ENCODE assay signal across 8 cellular contexts in genomic region chr15:88623061-88623460, GRCh38. TPM values are rescaled to one million over a fixed set of nuclear protein-coding genes. Genes with fewer than 3 reads are reported as not detected.
DNase-seq lines count a peak whose midpoint lies in the region; ATAC-seq lines count a peak whose summit lies in the region.

No MANE protein-coding gene starts in this region.

- DNase-seq in CD1c-positive myeloid dendritic cell (ENCODE audit: extremely low spot score): peak; percentile 59
- DNase-seq in KBM-7: peak; percentile 66
- DNase-seq in activated T-cell treated with anti-CD3 and anti-CD28 coated beads, Interleukin-2, amount 50 U/mL, for 72 hours: peak; percentile 78 to 85
- DNase-seq in stimulated activated CD8-positive, alpha-beta memory T cell treated with anti-CD3 and anti-CD28 coated beads, Interleukin-15, amount 100 ng/mL, for 48 hours (ENCODE audit: low read depth in 2 of 2): peak; percentile 64 to 67
- DNase-seq in KG1 (lab: John Stamatoyannopoulos, UW): no peak
- DNase-seq in NCI-H2171 treated with DMSO at 0.1 percent for 48 hours (lab: John Stamatoyannopoulos, UW): no peak
- DNase-seq in NCI-H1694 (lab: John Stamatoyannopoulos, UW): no peak

- H3K27me3 ChIP-seq in iPS-18a (ENCODE audit: control insufficient read depth, insufficient read depth, low read length): no peaks in the 10 kb centered on the region

- H3K27me3 Mint-ChIP-seq in activated T-cell treated with anti-CD3 and anti-CD28 coated beads, Interleukin-2, amount 50 U/mL, for 72 hours (ENCODE audit: low read depth): peaks cover 9% of the 10 kb centered on the region

- in situ Hi-C loops in KBM-7 (cut with MboI; ENCODE audit: low pct_unique_long_range_greater_than_20kb, low sequenced_read_pairs): loop anchor here (10.0 kb wide), 1 partner anchor 158 kb away; the partner anchor contains the start of genes MRPL46 and MRPS11

- no peak overlapping the region for H3K27ac ChIP-seq in iPS-18a (ENCODE audit: low read length)

- H3K36me3 ChIP-seq in iPS-18a (ENCODE audit: control insufficient read depth, low read depth, low read length): peaks cover 29% of the 10 kb centered on the region

- no peak overlapping the region for H3K9ac ChIP-seq in iPS-18a (ENCODE audit: low read length)

- H3K4me1 Mint-ChIP-seq in activated T-cell treated with anti-CD3 and anti-CD28 coated beads, Interleukin-2, amount 50 U/mL, for 72 hours (ENCODE audit: low read depth): peaks cover 74% of the 10 kb centered on the region

- H3K4me1 ChIP-seq in iPS-18a (ENCODE audit: control insufficient read depth, low read depth, low read length): peaks cover 26% of the 10 kb centered on the region

- peak overlapping the region; percentile 90 for H3K4me3 ChIP-seq in iPS-18a (ENCODE audit: low read length)

- no peaks in the 10 kb centered on the region for H3K9me3 Mint-ChIP-seq in activated T-cell treated with anti-CD3 and anti-CD28 coated beads, Interleukin-2, amount 50 U/mL, for 72 hours

- H3K4me3 Mint-ChIP-seq in activated T-cell treated with anti-CD3 and anti-CD28 coated beads, Interleukin-2, amount 50 U/mL, for 72 hours: peak overlapping the region; percentile 91 to 99

- H3K36me3 Mint-ChIP-seq in activated T-cell treated with anti-CD3 and anti-CD28 coated beads, Interleukin-2, amount 50 U/mL, for 72 hours (ENCODE audit: insufficient read depth in 2 of 2): peaks cover 15 to 39% of the 10 kb centered on the region in 2 donors

- H3K27ac Mint-ChIP-seq in activated T-cell treated with anti-CD3 and anti-CD28 coated beads, Interleukin-2, amount 50 U/mL, for 72 hours: peak overlapping the region; percentile 99

- H3K9me3 ChIP-seq in iPS-18a (ENCODE audit: control insufficient read depth, low read depth, low read length): no peaks in the 10 kb centered on the region

- ATAC-seq in activated T-cell treated with anti-CD3 and anti-CD28 coated beads, Interleukin-2, amount 50 U/mL, for 72 hours (replicated peaks in 1 of 2): peak; percentile 67 to 70

RNA-seq across cellular contexts. Expression of gene AEN, which starts 1.9 kb away (rescaled TPM):
- total RNA-seq in activated T-cell treated with anti-CD3 and anti-CD28 coated beads, Interleukin-2, amount 50 U/mL, for 72 hours: 100 to 1,000 TPM in 1 of 2 donors, 10 to 100 TPM in 1; 99.4 to 155 TPM

RNA-seq across cellular contexts. Expression of gene ISG20, which starts 15.8 kb away (rescaled TPM):
- 100 to 1,000 TPM; 102 to 215 TPM for total RNA-seq in activated T-cell treated with anti-CD3 and anti-CD28 coated beads, Interleukin-2, amount 50 U/mL, for 72 hours

Comparison
In these comparisons a context has a peak if more than half of its experiments do, and no peak if none do; other contexts are left out.
1. DNase-seq: peak in CD1c-positive myeloid dendritic cell (single experiment), KBM-7 (single experiment), activated T-cell treated with anti-CD3 and anti-CD28 coated beads, Interleukin-2, amount 50 U/mL, for 72 hours (2 of 2) and stimulated activated CD8-positive, alpha-beta memory T cell treated with anti-CD3 and anti-CD28 coated beads, Interleukin-15, amount 100 ng/mL, for 48 hours (2 of 2); none in KG1 (single experiment), NCI-H2171 treated with DMSO at 0.1 percent for 48 hours (single experiment) and NCI-H1694 (single experiment).